In genomic region chr11:18395735-18396504, GRCh38 we compare ENCODE assay signal across 8 cellular contexts. TPM values are rescaled to one million over a fixed set of nuclear protein-coding genes. Genes with fewer than 3 reads are reported as not detected.
DNase-seq lines count a peak whose midpoint lies in the region; ATAC-seq, FAIRE-seq and TF ChIP-seq lines count a peak whose summit lies in the region.

No MANE protein-coding gene starts in this region.

- peaks cover 21% of the 10 kb centered on the region for H3K4me1 Mint-ChIP-seq in type B pancreatic cell (ENCODE audit: unreplicated experiment)

- peaks cover 0 to 42% of the 10 kb centered on the region in 2 donors for H3K36me3 ChIP-seq in adrenal gland (replicated peaks in 1 of 2)
- H3K36me3 ChIP-seq in heart left ventricle = peaks cover 5 to 46% (median 41%) of the 10 kb centered on the region in 9 donors

- no peaks in the 10 kb centered on the region for H3K9me3 ChIP-seq in adrenal gland (replicated peaks in 1 of 3)
- H3K9me3 ChIP-seq in heart left ventricle = no peaks in the 10 kb centered on the region

- H3K9me3 Mint-ChIP-seq in type B pancreatic cell = no peaks in the 10 kb centered on the region

- no peaks in the 10 kb centered on the region for H3K27me3 Mint-ChIP-seq in type B pancreatic cell

- H3K4me3 Mint-ChIP-seq in type B pancreatic cell = peak overlapping the region; percentile 95

- peak; percentile 85 for DNase-seq in GM12891 (ENCODE audit: insufficient read length, low spot score)
- DNase-seq in NCI-H1436 treated with DMSO at 0.1 percent for 48 hours (lab: John Stamatoyannopoulos, UW) = peak; percentile 95
- DNase-seq in T follicular helper cell (ENCODE audit: low read depth) = peak; percentile 84
- peak; percentile 98 to 99 (median 99) for DNase-seq in adrenal gland
- DNase-seq in heart left ventricle = peak; percentile 98 to 100 (median 99)
- peak; percentile 96 for DNase-seq in pons (ENCODE audit: low spot score)
- peak; percentile 99 for DNase-seq in type B pancreatic cell (ENCODE audit: extremely low spot score, unreplicated experiment)

- peaks cover 12% of the 10 kb centered on the region for H3K36me3 Mint-ChIP-seq in type B pancreatic cell

- peak; percentile 94 for FAIRE-seq in GM12891 (lab: Jason Lieb, UNC)

- TF ChIP-seq CTCF in adrenal gland (IDR thresholded peaks at IDR 0.05) (peak in 1 of 6 experiments; percentile 4), heart left ventricle (IDR thresholded peaks at IDR 0.05) (no peak), type B pancreatic cell (conservative IDR thresholded peaks at IDR 0.05) (no peak)

- H3K27me3 ChIP-seq in adrenal gland (no peaks in the 10 kb centered on the region), heart left ventricle (no peaks in the 10 kb centered on the region)

- peak overlapping the region; percentile 97 for H3K27ac Mint-ChIP-seq in type B pancreatic cell

- peak; percentile 57; the same call in 1 of the 2 replicates for TF ChIP-seq POLR2A in GM12891 (IDR thresholded peaks at IDR 0.05; ENCODE audit: low read depth, low read length)
- peak; percentile 70 to 96 for TF ChIP-seq POLR2A in adrenal gland (IDR thresholded peaks at IDR 0.05)
- peak in 1 of 2 donors; percentile 79 for TF ChIP-seq POLR2A in heart left ventricle (IDR thresholded peaks at IDR 0.05)

- intact Hi-C loops in adrenal gland (cut with DNase I) = loop anchor here in 1 of 2 donors (10.0 kb wide), 1 partner anchor 71 kb away; the partner anchor contains the start of genes GTF2H1 and HPS5
- intact Hi-C loops in heart left ventricle (cut with DNase I) = loop anchor here (1.0 to 10.0 kb wide), 8 partner anchors 13 to 131 kb away; partner anchors contain the start of genes GTF2H1 (in 9 of the 10), HPS5 (in 9 of the 10) and TSG101 (in 5 of the 10)

- peak; percentile 58 for ATAC-seq in HG02840 (IDR thresholded peaks at IDR 0.05; ENCODE audit: low FRiP score, unreplicated experiment)
- peak; percentile 88 to 97 (median 94) for ATAC-seq in heart left ventricle

- 0 to 1% (median 0%) methylated on average over 2 to 46 of the region's 46 CpGs for WGBS in adrenal gland, 4 donors
- WGBS in heart left ventricle, 4 donors = 0% methylated on average over 16 to 46 of the region's 46 CpGs

- H3K27ac ChIP-seq in adrenal gland = peak overlapping the region; percentile 86 to 99 (median 94)
- peak overlapping the region; percentile 84 to 99 (median 96) for H3K27ac ChIP-seq in heart left ventricle

- H3K4me1 ChIP-seq in adrenal gland (replicated peaks in 1 of 2) = peaks cover 14 to 25% of the 10 kb centered on the region in 2 donors
- peaks cover 2 to 28% (median 12%) of the 10 kb centered on the region in 12 donors for H3K4me1 ChIP-seq in heart left ventricle

- H3K4me3 ChIP-seq in adrenal gland = peak overlapping the region; percentile 64 to 86 (median 71)
- peak overlapping the region; percentile 61 to 98 (median 86) for H3K4me3 ChIP-seq in heart left ventricle

TF ChIP-seq in GM12891, 5 proteins besides CTCF, POLR2A, EP300 and RAD21:
- TF ChIP-seq POU2F2 (IDR thresholded peaks at IDR 0.05; ENCODE audit: low read depth, low read length) = peak; percentile 23; the same call in 1 of the 2 replicates
- no peak for TF ChIP-seq SPI1 (IDR thresholded peaks at IDR 0.05; ENCODE audit: low read depth, low read length)
- TF ChIP-seq PAX5 (IDR thresholded peaks at IDR 0.05; ENCODE audit: insufficient read depth, low read length, severe bottlenecking) = no peak
- peak; percentile 59 for TF ChIP-seq POLR2AphosphoS5 (IDR thresholded peaks at IDR 0.05; ENCODE audit: low read depth, low read length)
- TF ChIP-seq TAF1 (IDR thresholded peaks at IDR 0.05; ENCODE audit: low read depth, low read length) = no peak

RNA-seq across cellular contexts. Expression of gene LDHA, which starts 1.6 kb away (rescaled TPM):
- 1,757 TPM for polyA plus RNA-seq in GM12891 (2012; ENCODE audit: low read depth, missing spikeins)
- 100 to 1,000 TPM; 329 to 737 (median 448) TPM for total RNA-seq in adrenal gland
- 1,000 to 10,000 TPM in 1 of 3 donors, 100 to 1,000 TPM in 2; 130 to 2,236 (median 296) TPM for polyA plus RNA-seq in adrenal gland
- total RNA-seq in heart left ventricle = 100 to 1,000 TPM; 191 to 688 (median 322) TPM
- 100 to 1,000 TPM; 212 to 961 TPM for polyA plus RNA-seq in heart left ventricle
- total RNA-seq in type B pancreatic cell (ENCODE audit: low replicate concordance) = 147 and 173 TPM in 2 replicates

RNA-seq across cellular contexts. Expression of gene LDHC, which starts 16.2 kb away (rescaled TPM):
- not detected for polyA plus RNA-seq in GM12891 (2012; ENCODE audit: low read depth, missing spikeins)
- total RNA-seq in adrenal gland = 1 to 10 TPM in 2 of 8 donors, not detected in 6; 1.0 to 1.5 TPM
- under 1 TPM; 0.18 to 0.88 (median 0.80) TPM for polyA plus RNA-seq in adrenal gland
- 1 to 10 TPM in 2 of 9 donors, not detected in 7; 1.6 to 1.9 TPM for total RNA-seq in heart left ventricle
- 1 to 10 TPM in 1 of 2 donors, not detected in 1; 1.5 TPM for polyA plus RNA-seq in heart left ventricle
- total RNA-seq in type B pancreatic cell (ENCODE audit: low replicate concordance) = 0.63 and 1.1 TPM in 2 replicates

RNA-seq across cellular contexts. Expression of gene LDHAL6A, which starts 59.7 kb away (rescaled TPM):
- not detected for polyA plus RNA-seq in GM12891 (2012; ENCODE audit: low read depth, missing spikeins)
- total RNA-seq in adrenal gland (not detected), heart left ventricle (not detected), type B pancreatic cell (ENCODE audit: low replicate concordance) (not detected in 2 replicates)
- polyA plus RNA-seq in adrenal gland (under 1 TPM in 2 of 3 donors, not detected in 1; 0.08 to 0.13 TPM), heart left ventricle (not detected)

Comparison
In these comparisons a context has a peak if more than half of its experiments do, and no peak if none do; other contexts are left out.
1. Peak in every context shown above with its lines: DNase-seq, ATAC-seq, H3K4me3 ChIP-seq and H3K27ac ChIP-seq.